ENCODE assay signal across 1 cellular context in genomic region chr2:190205643-190206042, GRCh38.
TF ChIP-seq lines count a peak whose summit lies in the region.

No MANE protein-coding gene starts in this region.

TF ChIP-seq in K562, 482 proteins besides CTCF, POLR2A, EP300 and RAD21 (continued from another document):
- TF ChIP-seq RCOR1 (IDR thresholded peaks at IDR 0.05; ENCODE audit: borderline replicate concordance in 1 of 2, low read depth in 2 of 2, low read length in 2 of 2) (peak in 1 of 2 experiments; percentile 40; a peak in 1 of 4 replicates), VEZF1 (CRISPR knock-in tag; IDR thresholded peaks at IDR 0.05) (peak; percentile 31; the same call in 1 of the 2 replicates), PBX2 (CRISPR knock-in tag; IDR thresholded peaks at IDR 0.05; ENCODE audit: low read depth) (no peak), PBX2 (tag; conservative IDR thresholded peaks at IDR 0.05; ENCODE audit: low read depth) (peak; percentile 35; the same call in 1 of the 2 replicates), E2F3 (CRISPR knock-in tag; IDR thresholded peaks at IDR 0.05) (no peak), JUND (IDR thresholded peaks at IDR 0.05; ENCODE audit: borderline replicate concordance, low read depth, low read length) (no peak), JUND (tag; IDR thresholded peaks at IDR 0.05; ENCODE audit: borderline replicate concordance, low read depth, low read length) (0 out of 3 replicates have a peak, but pooled peaks have one; percentile 24), ARID1B (IDR thresholded peaks at IDR 0.05) (0 out of 2 replicates have a peak, but pooled peaks have one; percentile 18), ATF3 (IDR thresholded peaks at IDR 0.05) (peak; percentile 32; the same call in 1 of the 2 replicates), ATF3 (CRISPR knock-in tag; conservative IDR thresholded peaks at IDR 0.05) (no peak)
